ENCODE assay signal across 21 cellular contexts in genomic region chr10:78523453-78523852, GRCh38.
"Had no signal": no experiment of that assay in that cellular context is flagged by ENCODE, and none has a peak within 500 bp of the region (broad histone marks: within the 10 kb centered on the region; RNA-seq: fewer than 3 reads in every experiment).

No MANE protein-coding gene starts in this region.

- H3K36me3 Mint-ChIP-seq: naive thymus-derived CD4-positive, alpha-beta T cell had no signal

- H3K4me3 Mint-ChIP-seq: naive thymus-derived CD4-positive, alpha-beta T cell; nephron progenitor cell had no signal

- H3K27me3 Mint-ChIP-seq: naive thymus-derived CD4-positive, alpha-beta T cell had no signal

- H3K36me3 ChIP-seq: colonic mucosa, neutrophil, right lobe of liver, stomach, thoracic aorta, transverse colon had no signal

- H3K4me1 Mint-ChIP-seq: nephron progenitor cell had no signal

- FAIRE-seq: endothelial cell of umbilical vein had no signal

- ATAC-seq: foreskin keratinocyte; left colon; naive thymus-derived CD4-positive, alpha-beta T cell had no signal

- H3K9me3 Mint-ChIP-seq: naive thymus-derived CD4-positive, alpha-beta T cell had no signal

- H3K27ac Mint-ChIP-seq: nephron progenitor cell had no signal

- H3K4me1 ChIP-seq: colonic mucosa, foreskin keratinocyte, psoas muscle, transverse colon had no signal

- H3K27ac ChIP-seq: colonic mucosa, foreskin keratinocyte, neutrophil, psoas muscle, right lobe of liver, skin epidermis, stomach, thoracic aorta, transverse colon had no signal

- H3K4me3 ChIP-seq: colonic mucosa, psoas muscle, right lobe of liver, skin epidermis, stomach, thoracic aorta, transverse colon had no signal

- DNase-seq: colonic mucosa; dermis blood vessel endothelial cell; erythroblast; foreskin keratinocyte; left colon; mesendoderm; naive thymus-derived CD4-positive, alpha-beta T cell; nephron progenitor cell; psoas muscle; retina; right lobe of liver; stimulated activated CD4-positive, alpha-beta T cell treated with anti-CD3 and anti-CD28 coated beads, Interleukin-2, amount 100 ng/mL, for 24 hours; stimulated activated CD4-positive, alpha-beta T cell treated with anti-CD3 and anti-CD28 coated beads, Interleukin-4, amount 100 ng/mL, for 4 hours; stimulated activated naive CD4-positive, alpha-beta T cell; stomach; substantia nigra; transverse colon had no signal

- H3K27me3 ChIP-seq: colonic mucosa, foreskin keratinocyte, neutrophil, right lobe of liver, stomach, transverse colon had no signal

- H3K9me3 ChIP-seq: colonic mucosa, neutrophil, psoas muscle, right lobe of liver, stomach, thoracic aorta, transverse colon had no signal
